1 cellular context compared by ENCODE assay signal in the genomic region with DNA sequence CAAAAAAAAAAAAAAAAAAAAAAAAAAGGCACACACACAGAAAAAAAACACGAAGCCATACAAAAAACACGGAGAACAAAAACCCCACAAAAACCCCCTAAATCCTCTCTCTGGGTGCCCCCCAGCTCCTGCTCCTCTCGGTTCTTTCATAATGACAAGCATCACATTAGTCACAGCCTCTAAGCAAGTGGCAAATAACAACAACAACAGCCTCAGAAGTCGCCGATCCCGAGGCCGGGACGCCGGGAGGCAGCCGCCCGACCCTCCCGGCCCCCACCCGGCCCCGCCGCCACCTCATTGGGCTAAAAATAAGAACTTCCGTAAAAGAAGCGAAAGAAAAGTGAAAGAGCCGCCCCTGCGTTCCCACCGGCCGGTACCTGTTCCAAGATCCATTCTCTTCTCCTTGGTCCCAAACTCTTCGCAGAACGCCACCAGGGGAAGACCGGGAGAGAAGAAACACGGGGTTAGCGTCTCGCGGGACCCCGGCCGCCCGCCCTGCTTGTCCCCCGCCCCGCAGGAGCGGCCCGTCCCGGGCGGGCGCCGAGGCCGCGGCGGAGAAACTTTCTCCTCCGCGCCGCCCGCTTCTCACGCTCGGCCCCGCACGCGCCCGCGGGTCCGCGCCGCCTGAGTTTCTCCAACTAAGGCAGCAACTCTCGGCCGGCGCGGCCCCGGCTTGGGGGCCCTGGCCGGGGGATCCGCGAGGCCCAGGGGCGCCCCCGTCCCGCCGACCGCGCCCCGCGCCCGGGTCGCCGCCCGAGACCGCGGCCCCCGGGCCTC.
TF ChIP-seq lines count a peak whose summit lies in the region.

No MANE protein-coding gene starts in this region.

TF ChIP-seq in SK-N-SH treated with all-trans-retinoic acid at 6 μM for 48 hours, 23 proteins besides CTCF, POLR2A, EP300 and RAD21 (continued from another document):
- TF ChIP-seq, protein P1, sequence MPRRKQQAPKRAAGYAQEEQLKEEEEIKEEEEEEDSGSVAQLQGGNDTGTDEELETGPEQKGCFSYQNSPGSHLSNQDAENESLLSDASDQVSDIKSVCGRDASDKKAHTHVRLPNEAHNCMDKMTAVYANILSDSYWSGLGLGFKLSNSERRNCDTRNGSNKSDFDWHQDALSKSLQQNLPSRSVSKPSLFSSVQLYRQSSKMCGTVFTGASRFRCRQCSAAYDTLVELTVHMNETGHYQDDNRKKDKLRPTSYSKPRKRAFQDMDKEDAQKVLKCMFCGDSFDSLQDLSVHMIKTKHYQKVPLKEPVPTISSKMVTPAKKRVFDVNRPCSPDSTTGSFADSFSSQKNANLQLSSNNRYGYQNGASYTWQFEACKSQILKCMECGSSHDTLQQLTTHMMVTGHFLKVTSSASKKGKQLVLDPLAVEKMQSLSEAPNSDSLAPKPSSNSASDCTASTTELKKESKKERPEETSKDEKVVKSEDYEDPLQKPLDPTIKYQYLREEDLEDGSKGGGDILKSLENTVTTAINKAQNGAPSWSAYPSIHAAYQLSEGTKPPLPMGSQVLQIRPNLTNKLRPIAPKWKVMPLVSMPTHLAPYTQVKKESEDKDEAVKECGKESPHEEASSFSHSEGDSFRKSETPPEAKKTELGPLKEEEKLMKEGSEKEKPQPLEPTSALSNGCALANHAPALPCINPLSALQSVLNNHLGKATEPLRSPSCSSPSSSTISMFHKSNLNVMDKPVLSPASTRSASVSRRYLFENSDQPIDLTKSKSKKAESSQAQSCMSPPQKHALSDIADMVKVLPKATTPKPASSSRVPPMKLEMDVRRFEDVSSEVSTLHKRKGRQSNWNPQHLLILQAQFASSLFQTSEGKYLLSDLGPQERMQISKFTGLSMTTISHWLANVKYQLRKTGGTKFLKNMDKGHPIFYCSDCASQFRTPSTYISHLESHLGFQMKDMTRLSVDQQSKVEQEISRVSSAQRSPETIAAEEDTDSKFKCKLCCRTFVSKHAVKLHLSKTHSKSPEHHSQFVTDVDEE (CRISPR knock-in tag; IDR thresholded peaks at IDR 0.05) = no peak
TF ChIP-seq in SK-N-SH treated with all-trans-retinoic acid at 6 μM for 48 hours: peak in this region for 0.
